Comparison of ENCODE assay signal across 28 cellular contexts in the genomic region with DNA sequence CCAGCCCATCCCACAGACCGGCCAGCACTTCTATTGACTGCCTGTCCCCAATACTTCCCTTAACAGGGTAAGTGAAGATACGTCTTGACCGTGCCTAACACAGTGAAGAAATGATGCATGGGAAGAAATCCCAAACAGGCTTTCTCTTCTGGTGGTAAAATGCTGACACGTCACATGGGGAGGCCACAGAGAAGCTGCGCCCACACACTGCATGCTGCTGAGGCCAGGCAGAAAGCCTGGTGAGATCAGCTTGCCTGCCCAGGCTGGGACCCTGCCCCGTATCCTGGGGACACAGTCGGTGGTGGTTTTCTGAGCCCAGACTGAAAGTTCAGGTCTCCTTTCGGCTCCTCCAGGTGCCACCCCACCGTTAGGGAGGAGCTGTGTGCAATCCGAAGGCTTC.
"Had no signal": no experiment of that assay in that cellular context is flagged by ENCODE, and none has a peak within 500 bp of the region (broad histone marks: within the 10 kb centered on the region; RNA-seq: fewer than 3 reads in every experiment).

No MANE protein-coding gene starts in this region.

- H3K27me3 ChIP-seq: stomach, suprapubic skin, testis, thyroid gland, tibial artery, tibial nerve, transverse colon, upper lobe of left lung, upper lobe of right lung, vagina had no signal

- H3K27ac ChIP-seq: stomach, suprapubic skin, testis, thoracic aorta, thyroid gland, tibial artery, tibial nerve, transverse colon, upper lobe of left lung, upper lobe of right lung, vagina had no signal

- H3K36me3 ChIP-seq: stomach, suprapubic skin, thoracic aorta, thyroid gland, tibial artery, tibial nerve, transverse colon, upper lobe of left lung, upper lobe of right lung, vagina had no signal

- FAIRE-seq: urothelium cell line had no signal

- H3K9me3 Mint-ChIP-seq: stimulated activated memory B cell treated with anti-CD40 and anti-IgM and Interleukin-4, amounts not matched to agents 10 μg/mL and 1 μg/mL and 100 μg/mL, for 72 hours; stimulated activated naive B cell treated with anti-CD40 and anti-IgM and Interleukin-4, amounts not matched to agents 10 μg/mL and 1 μg/mL and 100 μg/mL, for 72 hours; stimulated activated naive CD8-positive, alpha-beta T cell treated with anti-CD3 and anti-CD28 coated beads, Interleukin-15, amount 100 ng/mL, for 72 hours; stimulated activated naive CD8-positive, alpha-beta T cell treated with anti-CD3 and anti-CD28 coated beads, Interleukin-15, Interleukin-2, amounts not matched to agents 100 ng/mL and 50 ng/mL, for 24 hours; type B pancreatic cell had no signal

- H3K27ac Mint-ChIP-seq: stimulated activated effector memory CD8-positive, alpha-beta T cell treated with anti-CD3 and anti-CD28 coated beads, Interleukin-12 subunit alpha, Interleukin-12 subunit beta, amount 100 ng/mL, for 72 hours; stimulated activated memory B cell treated with anti-CD40 and anti-IgM and Interleukin-4, amounts not matched to agents 10 μg/mL and 1 μg/mL and 100 μg/mL, for 72 hours; stimulated activated naive B cell treated with anti-CD40 and anti-IgM and Interleukin-4, amounts not matched to agents 10 μg/mL and 1 μg/mL and 100 μg/mL, for 72 hours; stimulated activated naive CD8-positive, alpha-beta T cell treated with anti-CD3 and anti-CD28 coated beads, Interleukin-15, Interleukin-2, amounts not matched to agents 100 ng/mL and 50 ng/mL, for 24 hours; type B pancreatic cell had no signal

- ATAC-seq: stimulated activated memory B cell treated with anti-CD40 and anti-IgM and Interleukin-4, amounts not matched to agents 10 μg/mL and 1 μg/mL and 100 μg/mL, for 72 hours; stimulated activated naive B cell treated with anti-CD40 and anti-IgM and Interleukin-4, amounts not matched to agents 10 μg/mL and 1 μg/mL and 100 μg/mL, for 72 hours; stimulated activated naive CD8-positive, alpha-beta T cell treated with anti-CD3 and anti-CD28 coated beads, Interleukin-15, amount 100 ng/mL, for 72 hours; upper lobe of right lung had no signal

- H3K4me3 ChIP-seq: stomach, suprapubic skin, testis, thoracic aorta, thyroid gland, tibial artery, tibial nerve, transverse colon, upper lobe of left lung, upper lobe of right lung, vagina had no signal

- H3K27me3 Mint-ChIP-seq: stimulated activated memory B cell treated with anti-CD40 and anti-IgM and Interleukin-4, amounts not matched to agents 10 μg/mL and 1 μg/mL and 100 μg/mL, for 72 hours; stimulated activated naive CD8-positive, alpha-beta T cell treated with anti-CD3 and anti-CD28 coated beads, Interleukin-15, Interleukin-2, amounts not matched to agents 100 ng/mL and 50 ng/mL, for 24 hours had no signal

- H3K9me3 ChIP-seq: stomach, suprapubic skin, testis, thoracic aorta, thyroid gland, tibial artery, tibial nerve, transverse colon, upper lobe of left lung, upper lobe of right lung, vagina had no signal

- H3K4me1 ChIP-seq: stomach, suprapubic skin, testis, transverse colon, upper lobe of left lung, upper lobe of right lung, vagina had no signal

- H3K4me1 Mint-ChIP-seq: stimulated activated memory B cell treated with anti-CD40 and anti-IgM and Interleukin-4, amounts not matched to agents 10 μg/mL and 1 μg/mL and 100 μg/mL, for 72 hours; stimulated activated naive B cell treated with anti-CD40 and anti-IgM and Interleukin-4, amounts not matched to agents 10 μg/mL and 1 μg/mL and 100 μg/mL, for 72 hours had no signal

- DNase-seq: stimulated activated CD4-positive, alpha-beta T cell treated with anti-CD3 and anti-CD28 coated beads, Interleukin-2, amount 100 ng/mL, for 48 hours; stimulated activated CD4-positive, alpha-beta T cell treated with anti-CD3 and anti-CD28 coated beads, Interleukin-4, amount 100 ng/mL, for 1 hour; stimulated activated CD4-positive, alpha-beta T cell treated with anti-CD3 and anti-CD28 coated beads, Interleukin-4, amount 100 ng/mL, for 24 hours; stimulated activated CD4-positive, alpha-beta T cell treated with anti-CD3 and anti-CD28 coated beads, Interleukin-4, amount 100 ng/mL, for 4 hours; stimulated activated CD8-positive, alpha-beta memory T cell treated with anti-CD3 and anti-CD28 coated beads, Interleukin-4, amount 100 ng/mL, for 48 hours; stimulated activated naive B cell treated with anti-CD40 and anti-IgM and Interleukin-4, amounts not matched to agents 10 μg/mL and 1 μg/mL and 100 μg/mL, for 72 hours; stimulated activated naive CD4-positive, alpha-beta T cell; stimulated activated naive CD4-positive, alpha-beta T cell treated with Interleukin-2 at 50 U/mL for 16 hours; stimulated activated naive CD8-positive, alpha-beta T cell treated with anti-CD3 and anti-CD28 coated beads, Interleukin-15, amount 100 ng/mL, for 72 hours; stimulated activated naive CD8-positive, alpha-beta T cell treated with anti-CD3 and anti-CD28 coated beads, Interleukin-15, Interleukin-2, amounts not matched to agents 100 U/mL and 50 U/mL, for 24 hours; stomach; substantia nigra; testis; thyroid gland; tibial artery; transverse colon; trophoblast cell; upper lobe of left lung; upper lobe of right lung had no signal

- H3K36me3 Mint-ChIP-seq: stimulated activated effector memory CD8-positive, alpha-beta T cell treated with anti-CD3 and anti-CD28 coated beads, Interleukin-12 subunit alpha, Interleukin-12 subunit beta, amount 100 ng/mL, for 72 hours; stimulated activated memory B cell treated with anti-CD40 and anti-IgM and Interleukin-4, amounts not matched to agents 10 μg/mL and 1 μg/mL and 100 μg/mL, for 72 hours; stimulated activated naive B cell treated with anti-CD40 and anti-IgM and Interleukin-4, amounts not matched to agents 10 μg/mL and 1 μg/mL and 100 μg/mL, for 72 hours; type B pancreatic cell had no signal

- H3K4me3 Mint-ChIP-seq: stimulated activated effector memory CD8-positive, alpha-beta T cell treated with anti-CD3 and anti-CD28 coated beads, Interleukin-12 subunit alpha, Interleukin-12 subunit beta, amount 100 ng/mL, for 72 hours; stimulated activated memory B cell treated with anti-CD40 and anti-IgM and Interleukin-4, amounts not matched to agents 10 μg/mL and 1 μg/mL and 100 μg/mL, for 72 hours; stimulated activated naive B cell treated with anti-CD40 and anti-IgM and Interleukin-4, amounts not matched to agents 10 μg/mL and 1 μg/mL and 100 μg/mL, for 72 hours; stimulated activated naive CD8-positive, alpha-beta T cell treated with anti-CD3 and anti-CD28 coated beads, Interleukin-15, amount 100 ng/mL, for 72 hours; stimulated activated naive CD8-positive, alpha-beta T cell treated with anti-CD3 and anti-CD28 coated beads, Interleukin-15, Interleukin-2, amounts not matched to agents 100 ng/mL and 50 ng/mL, for 24 hours; type B pancreatic cell had no signal
